Comparison of ENCODE assay signal across 28 cellular contexts in the genomic region with DNA sequence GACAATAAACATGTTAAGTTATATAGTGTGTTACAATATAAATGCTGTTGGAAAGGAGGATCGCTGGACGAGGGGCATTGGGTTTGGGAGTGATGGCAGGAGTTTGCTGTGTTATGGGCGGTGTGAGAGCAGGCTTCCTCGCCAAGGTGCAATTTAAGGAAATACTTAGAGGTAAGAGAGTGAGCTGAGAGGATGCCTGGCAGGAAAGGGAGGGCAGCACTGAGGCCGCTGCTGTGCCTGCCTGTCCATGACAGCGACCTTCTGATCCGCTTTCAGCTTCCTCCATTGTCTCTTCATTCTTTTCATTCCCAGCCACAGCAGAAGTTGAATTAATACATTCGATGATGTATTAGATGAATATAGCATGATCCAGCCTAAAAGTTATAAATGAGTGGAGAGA. TPM values are rescaled to one million over a fixed set of nuclear protein-coding genes. Genes with fewer than 3 reads are reported as not detected.
DNase-seq lines count a peak whose midpoint lies in the region; ATAC-seq, FAIRE-seq and TF ChIP-seq lines count a peak whose summit lies in the region.
"Had no signal": no experiment of that assay in that cellular context is flagged by ENCODE, and none has a peak within 500 bp of the region (broad histone marks: within the 10 kb centered on the region; RNA-seq: fewer than 3 reads in every experiment).

No MANE protein-coding gene starts in this region.

- no peaks in the 10 kb centered on the region for H3K9me1 ChIP-seq in K562 (ENCODE audit: control insufficient read depth, insufficient read depth, low read length)

- H3K9me3 ChIP-seq in CD4-positive, alpha-beta memory T cell (ENCODE audit: control insufficient read depth in 1 of 2, low read length in 2 of 2): no peaks in the 10 kb centered on the region
- no peaks in the 10 kb centered on the region for H3K9me3 ChIP-seq in K562 (replicated peaks; ENCODE audit: control insufficient read depth, insufficient read depth, low read depth, low read length)
- H3K9me3 ChIP-seq: A549; BLaER1 treated with 17β-estradiol and CSF1 and Interleukin-3, amounts not matched to agents 10 nM and 100 nM; Caco-2; SJSA1 had no signal

- in situ Hi-C loops in KBM-7 (cut with MboI; ENCODE audit: low pct_unique_long_range_greater_than_20kb, low sequenced_read_pairs) (no loop called here), K562 (cut with MboI) (loop anchor here (5.0 kb wide), 1 partner anchor 146 kb away; no protein-coding TSS in a partner anchor)

- TF ChIP-seq CTCF in K562 (IDR thresholded peaks at IDR 0.05 in 2 of 3, conservative IDR thresholded peaks at IDR 0.05 in 1 of 3; ENCODE audit: insufficient read depth in 2 of 3, low read depth in 1 of 3, low read length in 3 of 3): no peak
- TF ChIP-seq CTCF in progenitor cell of endocrine pancreas (IDR thresholded peaks at IDR 0.05; ENCODE audit: unreplicated experiment): no peak

- TF ChIP-seq RAD21 in K562 (CRISPR knock-in tag; conservative IDR thresholded peaks at IDR 0.05 in 1 of 2, IDR thresholded peaks at IDR 0.05 in 1 of 2): no peak

- no peak for DNase-seq in CD4-positive, alpha-beta memory T cell
- DNase-seq in KBM-7: peak; percentile 67
- DNase-seq in K562 (ENCODE audit: extremely low read depth in 1 of 4, low spot score in 3 of 4): no peak
- DNase-seq in progenitor cell of endocrine pancreas (ENCODE audit: low spot score, unreplicated experiment): no peak
- DNase-seq in HPDE6-E6E7 (ENCODE audit: extremely low spot score): no peak
- no peak for DNase-seq in HCEC 1CT
- no peak for DNase-seq in NCI-H345 treated with DMSO at 0.1 percent for 48 hours (lab: John Stamatoyannopoulos, UW; ENCODE audit: unreplicated experiment)
- DNase-seq: AML-193; Caco-2; CD4-positive, alpha-beta T cell; GOT3; MV-4-11; NCI-H1105; NCI-H1436 treated with DMSO at 0.1 percent for 48 hours; NCI-H187 treated with DMSO at 0.1 percent for 48 hours; NCI-H2107; NCI-H446; NCI-H524 treated with DMSO at 0.1 percent for 48 hours; NCI-H774; NK-92 treated with Interleukin-12 subunit alpha and Interleukin-12 subunit beta, amount 100 ng/mL, for 24 hours; Right ventricle myocardium superior; RPMI8226 had no signal

- TF ChIP-seq EP300 in K562 (IDR thresholded peaks at IDR 0.05; ENCODE audit: low read length): no peak

- no peak overlapping the region for H3K4me3 ChIP-seq in CD4-positive, alpha-beta memory T cell (ENCODE audit: low read length in 2 of 2)
- no peak overlapping the region for H3K4me3 ChIP-seq in K562
- H3K4me3 ChIP-seq: A549; BLaER1 treated with 17β-estradiol and CSF1 and Interleukin-3, amounts not matched to agents 10 nM and 100 nM; SJSA1 had no signal

- H3K79me2 ChIP-seq in K562 (ENCODE audit: control insufficient read depth, insufficient read depth, low read length): no peaks in the 10 kb centered on the region

- intact Hi-C loops in CD4-positive, alpha-beta memory T cell (cut with micrococcal nuclease): no loop called here
- intact Hi-C loops in K562 (cut with micrococcal nuclease): no loop called here

- no peak for ATAC-seq in K562
- ATAC-seq: A549, HCT116, HepG2 had no signal

- no peaks in the 10 kb centered on the region for H3K9me3 Mint-ChIP-seq in CD4-positive, alpha-beta memory T cell
- H3K9me3 Mint-ChIP-seq in progenitor cell of endocrine pancreas (ENCODE audit: low read depth): no peaks in the 10 kb centered on the region
- H3K9me3 Mint-ChIP-seq: CD4-positive, alpha-beta T cell had no signal

- no peak overlapping the region for H3K27ac ChIP-seq in CD4-positive, alpha-beta memory T cell (ENCODE audit: low read depth, low read length)
- no peak overlapping the region for H3K27ac ChIP-seq in K562 (ENCODE audit: extremely low read depth, low read depth, low read length)
- H3K27ac ChIP-seq: A549; BLaER1 treated with 17β-estradiol and CSF1 and Interleukin-3, amounts not matched to agents 10 nM and 100 nM; SJSA1 had no signal

- H3K27me3 Mint-ChIP-seq in CD4-positive, alpha-beta memory T cell: no peaks in the 10 kb centered on the region
- H3K27me3 Mint-ChIP-seq in progenitor cell of endocrine pancreas: no peaks in the 10 kb centered on the region
- H3K27me3 Mint-ChIP-seq: CD4-positive, alpha-beta T cell had no signal

- no peak overlapping the region for H3K9ac ChIP-seq in K562 (ENCODE audit: insufficient read depth in 1 of 2, low read depth in 2 of 2, low read length in 2 of 2)
- H3K9ac ChIP-seq: BLaER1 treated with 17β-estradiol and CSF1 and Interleukin-3, amounts not matched to agents 10 nM and 100 nM had no signal

- WGBS in K562 (ENCODE audit: insufficient coverage, low coverage, missing lambda C conversion rate): 98% methylated on average over 8 of the region's 8 CpGs

- no peaks in the 10 kb centered on the region for H3K4me1 ChIP-seq in CD4-positive, alpha-beta memory T cell (ENCODE audit: insufficient read depth, low read length)
- H3K4me1 ChIP-seq in K562 (replicated peaks in 1 of 2; ENCODE audit: control insufficient read depth in 2 of 2, insufficient read depth in 2 of 2, low read length in 2 of 2): no peaks in the 10 kb centered on the region; a peak in 1 of 5 replicates
- H3K4me1 ChIP-seq: A549, Caco-2, SJSA1 had no signal

- H3K4me2 ChIP-seq in K562 (ENCODE audit: insufficient read depth, low read length): no peak overlapping the region
- H3K4me2 ChIP-seq: A549; BLaER1 treated with 17β-estradiol and CSF1 and Interleukin-3, amounts not matched to agents 10 nM and 100 nM had no signal

- peaks cover 0 to 4% (median 1%) of the 10 kb centered on the region in 4 donors for H3K4me1 Mint-ChIP-seq in CD4-positive, alpha-beta memory T cell
- no peaks in the 10 kb centered on the region for H3K4me1 Mint-ChIP-seq in progenitor cell of endocrine pancreas (ENCODE audit: low read depth)

- TF ChIP-seq POLR2A in K562 (conservative IDR thresholded peaks at IDR 0.05): no peak

- CTCF ChIA-PET in CD4-positive, alpha-beta memory T cell (lab: Charles Lee; ENCODE audit: partially characterized antibody): interaction anchor here (0.6 to 1.1 kb wide), 4 partner anchors 18 to 194 kb away, joined by 3 to 5 read pairs (median 3); no protein-coding TSS in a partner anchor
- CTCF ChIA-PET in K562 (lab: Yijun Ruan, JAX; ENCODE audit: low intra/inter-chr PET ratio): no interaction called here

- no peaks in the 10 kb centered on the region for H3K27me3 ChIP-seq in CD4-positive, alpha-beta memory T cell (ENCODE audit: insufficient read depth, low read length)
- H3K27me3 ChIP-seq in K562 (ENCODE audit: control insufficient read depth in 2 of 2, insufficient read depth in 2 of 2, low read length in 2 of 2): no peaks in the 10 kb centered on the region
- H3K27me3 ChIP-seq: BLaER1 treated with 17β-estradiol and CSF1 and Interleukin-3, amounts not matched to agents 10 nM and 100 nM; SJSA1 had no signal

- no peak overlapping the region for H3K4me3 Mint-ChIP-seq in CD4-positive, alpha-beta memory T cell
- no peak overlapping the region for H3K4me3 Mint-ChIP-seq in progenitor cell of endocrine pancreas (ENCODE audit: low read depth)
- H3K4me3 Mint-ChIP-seq: CD4-positive, alpha-beta T cell had no signal

- H3K36me3 ChIP-seq in CD4-positive, alpha-beta memory T cell (ENCODE audit: insufficient read depth, low read length): peaks cover 13% of the 10 kb centered on the region
- H3K36me3 ChIP-seq in K562 (ENCODE audit: control insufficient read depth, insufficient read depth, low read length): peaks cover 70% of the 10 kb centered on the region

- peaks cover 44 to 56% of the 10 kb centered on the region in 2 donors for H3K36me3 Mint-ChIP-seq in CD4-positive, alpha-beta memory T cell
- peaks cover 22% of the 10 kb centered on the region for H3K36me3 Mint-ChIP-seq in progenitor cell of endocrine pancreas (ENCODE audit: insufficient read depth)

- H2AFZ ChIP-seq in K562 (ENCODE audit: low read depth, low read length): no peak overlapping the region

- POLR2A ChIA-PET in CD4-positive, alpha-beta memory T cell (lab: Charles Lee; ENCODE audit: partially characterized antibody): no interaction called here
- POLR2A ChIA-PET in K562 (lab: Yijun Ruan, JAX): interaction anchor here (0.6 to 1.2 kb wide), 3 partner anchors 18 to 194 kb away, joined by 3 to 5 read pairs (median 3); no protein-coding TSS in a partner anchor

- H4K20me1 ChIP-seq in K562 (replicated peaks; ENCODE audit: control insufficient read depth, insufficient read depth, low read length): no peaks in the 10 kb centered on the region

- no TSS peak for BruUV-seq in K562 (replicated peaks; lab: Mats Ljungman, UMichigan)

- FAIRE-seq in K562 (lab: Jason Lieb, UNC): no peak
- FAIRE-seq: A549, G401.6, HepG2 had no signal

- peak overlapping the region in 5 of 7 donors; percentile 9 to 87 (median 57) for H3K27ac Mint-ChIP-seq in CD4-positive, alpha-beta memory T cell
- H3K27ac Mint-ChIP-seq in progenitor cell of endocrine pancreas: peak overlapping the region; percentile 9
- H3K27ac Mint-ChIP-seq: CD4-positive, alpha-beta T cell had no signal

TF ChIP-seq in K562, 482 proteins besides CTCF, POLR2A, EP300 and RAD21:
- 0 out of 2 replicates have a peak, but pooled peaks have one; percentile 6 for TF ChIP-seq POLR2AphosphoS5 (IDR thresholded peaks at IDR 0.05; ENCODE audit: control insufficient read depth, insufficient read depth, low read depth, low read length)
- no peak for TF ChIP-seq NRF1 (conservative IDR thresholded peaks at IDR 0.05 in 1 of 2, IDR thresholded peaks at IDR 0.05 in 1 of 2)

RNA-seq across cellular contexts. Expression of gene TBC1D14, which starts 41.2 kb away (rescaled TPM):
- total RNA-seq in CD4-positive, alpha-beta memory T cell: 10 to 100 TPM; 73.7 to 80.7 TPM
- polyA plus RNA-seq in CD4-positive, alpha-beta memory T cell: 10 to 100 TPM; 40.7 to 52.2 TPM
- total RNA-seq in K562 (2011; cell fraction: chromatin; rRNA removed; ENCODE audit: low replicate concordance): 61.0 and 70.3 TPM in 2 replicates
- total RNA-seq in K562 (2011; cell fraction: nucleolus; rRNA removed): 50.4 and 54.0 TPM in 2 replicates
- 45.9 and 49.3 TPM in 2 replicates for total RNA-seq in K562 (2011; cell fraction: nucleoplasm; rRNA removed)
- 50.2 and 54.4 TPM in 2 replicates for total RNA-seq in K562 (2014; rRNA removed)
- total RNA-seq in K562 (2014; rRNA removed; fragmentation: Illumina TruSeq; extraction: Trizol): 44.8 and 45.5 TPM in 2 replicates
- 55.8 and 57.7 TPM in 2 replicates for total RNA-seq in K562 (2015; rRNA removed; fragmentation: Illumina TruSeq; extraction: Trizol)
- total RNA-seq in K562 (2021): 55.4 and 59.6 TPM in 2 replicates
- 31.4 and 41.2 TPM in 2 replicates for polyA plus RNA-seq in K562 (2011; rRNA removed)
- 37.0 and 43.7 TPM in 2 replicates for polyA plus RNA-seq in K562 (2011; cell fraction: cytosol; rRNA removed)
- polyA plus RNA-seq in K562 (2011; cell fraction: nucleus; rRNA removed): 37.0 and 46.2 TPM in 2 replicates
- 45.4 TPM in 2 replicates for polyA plus RNA-seq in K562 (2012)
- 46.2 and 47.7 TPM in 2 replicates for polyA plus RNA-seq in K562 (2014; fragmentation: Illumina TruSeq; extraction: Trizol)
- 1 to 10 TPM; 2.1 to 2.7 TPM for polyA plus RNA-seq in K562 (2014; fragmentation: Nextera tagmentation; extraction: Ambion mirVana)
- polyA plus RNA-seq in K562 (2014; rRNA removed): 43.3 and 50.8 TPM in 2 replicates
- polyA minus RNA-seq in K562 (2011; rRNA and poly(A)+ RNA removed): 51.1 and 64.3 TPM in 2 replicates
- polyA minus RNA-seq in K562 (2011; cell fraction: cytosol; rRNA and poly(A)+ RNA removed): 29.6 and 35.1 TPM in 2 replicates
- 26.1 and 34.0 TPM in 2 replicates for polyA minus RNA-seq in K562 (2011; cell fraction: nucleus; rRNA and poly(A)+ RNA removed)
- 60.8 and 61.8 TPM in 2 replicates for total RNA-seq in progenitor cell of endocrine pancreas
